13 cellular contexts compared by ENCODE assay signal in genomic region chr10:30445716-30446115, GRCh38. TPM values are rescaled to one million over a fixed set of nuclear protein-coding genes. Genes with fewer than 3 reads are reported as not detected.
DNase-seq lines count a peak whose midpoint lies in the region; ATAC-seq and TF ChIP-seq lines count a peak whose summit lies in the region.
"Had no signal": no experiment of that assay in that cellular context is flagged by ENCODE, and none has a peak within 500 bp of the region (broad histone marks: within the 10 kb centered on the region; RNA-seq: fewer than 3 reads in every experiment).

No MANE protein-coding gene starts in this region.

- H3K9me2 ChIP-seq in GM23338 (ENCODE audit: insufficient read depth), result no peaks in the 10 kb centered on the region

- CTCF ChIA-PET in CD8-positive, alpha-beta memory T cell (lab: Charles Lee), result interaction anchor here (1.1 kb wide), 2 partner anchors 17 to 88 kb away, joined by 3 to 4 read pairs; no protein-coding TSS in a partner anchor
- CTCF ChIA-PET in activated B cell treated with CpG ODN at 0.5 μM for 24 hours (lab: Charles Lee), result interaction anchor here (1.4 to 2.6 kb wide), 3 partner anchors 32 to 145 kb away, joined by 3 to 13 read pairs (median 6); no protein-coding TSS in a partner anchor

- H3F3A ChIP-seq in smooth muscle cell (ENCODE audit: low read depth), result peaks cover 9% of the 10 kb centered on the region
- H3F3A ChIP-seq in GM23338 (replicated peaks; ENCODE audit: low read depth), result no peaks in the 10 kb centered on the region

- ATAC-seq in activated B cell treated with CpG ODN at 0.5 μM for 24 hours (ENCODE audit: low read depth) (no peak), heart right ventricle (peak; percentile 28 to 79 (median 72)), GM23338 (no peak)

- TF ChIP-seq CTCF in activated B cell treated with CpG ODN at 0.5 μM for 24 hours (IDR thresholded peaks at IDR 0.05) (no peak), heart right ventricle (IDR thresholded peaks at IDR 0.05) (no peak), smooth muscle cell (IDR thresholded peaks at IDR 0.05; ENCODE audit: borderline replicate concordance, insufficient read depth, poor library complexity, severe bottlenecking) (no peak), GM23338 (conservative IDR thresholded peaks at IDR 0.05; ENCODE audit: low read depth in 2 of 2) (no peak)

- H3K27ac Mint-ChIP-seq in CD8-positive, alpha-beta memory T cell, result peak overlapping the region in 7 of 8 donors; percentile 30 to 89 (median 61)
- H3K27ac Mint-ChIP-seq in activated B cell treated with CpG ODN at 0.5 μM for 24 hours, result peak overlapping the region; percentile 41
- H3K27ac Mint-ChIP-seq in GM23338, result no peak overlapping the region

- no peaks in the 10 kb centered on the region for H3K27me3 Mint-ChIP-seq in CD8-positive, alpha-beta memory T cell
- H3K27me3 Mint-ChIP-seq in activated B cell treated with CpG ODN at 0.5 μM for 24 hours, result no peaks in the 10 kb centered on the region
- no peaks in the 10 kb centered on the region for H3K27me3 Mint-ChIP-seq in GM23338 (ENCODE audit: insufficient read depth, low read depth, poor library complexity)

- 40 to 41% methylated on average over 2 of the region's 2 CpGs for WGBS in heart right ventricle, 2 donors
- WGBS in smooth muscle cell (ENCODE audit: low lambda C conversion rate), result 9% methylated on average over 2 of the region's 2 CpGs

- DNase-seq in CD8-positive, alpha-beta memory T cell, result no peak
- DNase-seq in activated B cell treated with CpG ODN at 0.5 μM for 24 hours, result no peak
- no peak for DNase-seq in heart right ventricle
- DNase-seq in smooth muscle cell (lab: John Stamatoyannopoulos, UW; ENCODE audit: unreplicated experiment), result no peak
- DNase-seq in GM23338 (ENCODE audit: low spot score), result no peak
- no peak for DNase-seq in amygdala (lab: John Stamatoyannopoulos, UW)
- no peak for DNase-seq in KBM-7
- no peak for DNase-seq in NCI-H345 (lab: John Stamatoyannopoulos, UW)
- DNase-seq: activated CD4-positive, alpha-beta T cell treated with anti-CD3 and anti-CD28 coated beads for 1 hour; erythroblast; NCI-H2029; Peyer's patch; thyroid gland had no signal

- no peaks in the 10 kb centered on the region for H3K9me3 ChIP-seq in CD8-positive, alpha-beta memory T cell (ENCODE audit: low read length)
- H3K9me3 ChIP-seq in heart right ventricle (no peaks in the 10 kb centered on the region), smooth muscle cell (replicated peaks; ENCODE audit: low read depth) (no peaks in the 10 kb centered on the region)
- H3K9me3 ChIP-seq: Peyer's patch, thyroid gland had no signal

- intact Hi-C loops in activated B cell treated with CpG ODN at 0.5 μM for 24 hours (cut with micrococcal nuclease) (loop anchor here (1.0 to 2.0 kb wide), 2 partner anchors 8 to 43 kb away; no protein-coding TSS in a partner anchor), heart right ventricle (cut with DNase I) (no loop called here)

- H3K4me3 ChIP-seq in CD8-positive, alpha-beta memory T cell (ENCODE audit: low read length), result no peak overlapping the region
- H3K4me3 ChIP-seq in heart right ventricle (no peak overlapping the region), smooth muscle cell (no peak overlapping the region), GM23338 (no peak overlapping the region)
- H3K4me3 ChIP-seq: Peyer's patch, thyroid gland had no signal

- H3K4me1 ChIP-seq in CD8-positive, alpha-beta memory T cell (ENCODE audit: insufficient read depth, low read length), result no peaks in the 10 kb centered on the region
- H3K4me1 ChIP-seq in heart right ventricle (peaks cover 0 to 77% (median 23%) of the 10 kb centered on the region in 9 donors), smooth muscle cell (ENCODE audit: low read depth) (no peaks in the 10 kb centered on the region), GM23338 (ENCODE audit: insufficient read depth) (no peaks in the 10 kb centered on the region)

- peak overlapping the region; percentile 19 for H3K4me2 ChIP-seq in smooth muscle cell
- no peak overlapping the region for H3K4me2 ChIP-seq in GM23338

- no peaks in the 10 kb centered on the region for H3K27me3 ChIP-seq in CD8-positive, alpha-beta memory T cell (ENCODE audit: insufficient read depth, low read length, poor library complexity, severe bottlenecking)
- H3K27me3 ChIP-seq in heart right ventricle (no peaks in the 10 kb centered on the region), smooth muscle cell (ENCODE audit: low read depth) (no peaks in the 10 kb centered on the region), GM23338 (ENCODE audit: insufficient read depth) (no peaks in the 10 kb centered on the region)
- H3K27me3 ChIP-seq: Peyer's patch, thyroid gland had no signal

- H3K4me3 Mint-ChIP-seq in CD8-positive, alpha-beta memory T cell, result peak overlapping the region in 1 of 7 donors; percentile 3
- H3K4me3 Mint-ChIP-seq in activated B cell treated with CpG ODN at 0.5 μM for 24 hours (no peak overlapping the region), GM23338 (no peak overlapping the region)

- peaks cover 17 to 74% (median 17%) of the 10 kb centered on the region in 3 donors for H3K36me3 Mint-ChIP-seq in CD8-positive, alpha-beta memory T cell
- H3K36me3 Mint-ChIP-seq in activated B cell treated with CpG ODN at 0.5 μM for 24 hours (ENCODE audit: low read depth) (peaks cover 89% of the 10 kb centered on the region), GM23338 (ENCODE audit: low read depth) (peaks cover 18% of the 10 kb centered on the region)

- POLR2A ChIA-PET in CD8-positive, alpha-beta memory T cell (lab: Charles Lee), result no interaction called here
- POLR2A ChIA-PET in activated B cell treated with CpG ODN at 0.5 μM for 24 hours (lab: Charles Lee), result interaction anchor here (1.9 to 3.6 kb wide), 4 partner anchors 8 to 88 kb away, joined by 7 to 22 read pairs (median 12); partner anchors contain the start of gene MAP3K8

- H3K27ac ChIP-seq in CD8-positive, alpha-beta memory T cell (ENCODE audit: low read depth, low read length), result no peak overlapping the region
- H3K27ac ChIP-seq in heart right ventricle (peak overlapping the region in 9 of 10 donors; percentile 1 to 72 (median 29)), smooth muscle cell (ENCODE audit: low read depth) (peak overlapping the region; percentile 60), GM23338 (ENCODE audit: low read depth) (no peak overlapping the region)

- H3K9me3 Mint-ChIP-seq in CD8-positive, alpha-beta memory T cell, result no peaks in the 10 kb centered on the region
- H3K9me3 Mint-ChIP-seq in activated B cell treated with CpG ODN at 0.5 μM for 24 hours, result no peaks in the 10 kb centered on the region
- no peaks in the 10 kb centered on the region for H3K9me3 Mint-ChIP-seq in GM23338

- in situ Hi-C loops in KBM-7 (cut with MboI; ENCODE audit: low pct_unique_long_range_greater_than_20kb, low sequenced_read_pairs), result no loop called here

- peaks cover 42% of the 10 kb centered on the region for H4K20me1 ChIP-seq in smooth muscle cell (ENCODE audit: low read depth)
- no peaks in the 10 kb centered on the region for H4K20me1 ChIP-seq in GM23338 (replicated peaks; ENCODE audit: insufficient read depth)

- H3K79me2 ChIP-seq in smooth muscle cell (ENCODE audit: low read depth), result peaks cover 15% of the 10 kb centered on the region
- H3K79me2 ChIP-seq in GM23338 (replicated peaks; ENCODE audit: insufficient read depth), result no peaks in the 10 kb centered on the region

- H2AFZ ChIP-seq in smooth muscle cell (ENCODE audit: low read depth) (no peak overlapping the region), GM23338 (no peak overlapping the region)

- H3K9ac ChIP-seq in smooth muscle cell (ENCODE audit: low read depth), result no peak overlapping the region

- H3K36me3 ChIP-seq in CD8-positive, alpha-beta memory T cell (ENCODE audit: insufficient read depth, low read length), result peaks cover 10% of the 10 kb centered on the region
- H3K36me3 ChIP-seq in heart right ventricle, result peaks cover 0 to 88% (median 19%) of the 10 kb centered on the region in 9 donors
- peaks cover 12% of the 10 kb centered on the region for H3K36me3 ChIP-seq in smooth muscle cell (ENCODE audit: low read depth)
- H3K36me3 ChIP-seq in GM23338 (ENCODE audit: insufficient read depth), result peaks cover 6% of the 10 kb centered on the region; the same call in 1 of the 2 replicates

- H3K4me1 Mint-ChIP-seq in CD8-positive, alpha-beta memory T cell, result peaks cover 37 to 75% (median 61%) of the 10 kb centered on the region in 3 donors
- H3K4me1 Mint-ChIP-seq in activated B cell treated with CpG ODN at 0.5 μM for 24 hours (peaks cover 71% of the 10 kb centered on the region), GM23338 (no peaks in the 10 kb centered on the region)

TF ChIP-seq in GM23338, 12 proteins besides CTCF, POLR2A, EP300 and RAD21 (continues in another document):
- no peak for TF ChIP-seq EZH2phosphoT487 (IDR thresholded peaks at IDR 0.05; ENCODE audit: unreplicated experiment)
- TF ChIP-seq, protein P1, sequence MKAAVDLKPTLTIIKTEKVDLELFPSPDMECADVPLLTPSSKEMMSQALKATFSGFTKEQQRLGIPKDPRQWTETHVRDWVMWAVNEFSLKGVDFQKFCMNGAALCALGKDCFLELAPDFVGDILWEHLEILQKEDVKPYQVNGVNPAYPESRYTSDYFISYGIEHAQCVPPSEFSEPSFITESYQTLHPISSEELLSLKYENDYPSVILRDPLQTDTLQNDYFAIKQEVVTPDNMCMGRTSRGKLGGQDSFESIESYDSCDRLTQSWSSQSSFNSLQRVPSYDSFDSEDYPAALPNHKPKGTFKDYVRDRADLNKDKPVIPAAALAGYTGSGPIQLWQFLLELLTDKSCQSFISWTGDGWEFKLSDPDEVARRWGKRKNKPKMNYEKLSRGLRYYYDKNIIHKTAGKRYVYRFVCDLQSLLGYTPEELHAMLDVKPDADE (IDR thresholded peaks at IDR 0.05), result no peak
- TF ChIP-seq ZNF331 (CRISPR knock-in tag; IDR thresholded peaks at IDR 0.05; ENCODE audit: low read depth), result no peak
- TF ChIP-seq CREB1 (CRISPR knock-in tag; IDR thresholded peaks at IDR 0.05; ENCODE audit: low read depth), result no peak
- TF ChIP-seq ZNF114 (CRISPR knock-in tag; IDR thresholded peaks at IDR 0.05), result no peak

RNA-seq across cellular contexts. Expression of gene MAP3K8, which starts 11.7 kb away (rescaled TPM):
- total RNA-seq in CD8-positive, alpha-beta memory T cell, result 10 to 100 TPM; 40.3 to 42.6 TPM
- 16.4 TPM for polyA plus RNA-seq in CD8-positive, alpha-beta memory T cell
- 141 and 160 TPM in 2 replicates for total RNA-seq in activated B cell treated with CpG ODN at 0.5 μM for 24 hours
- 10 to 100 TPM in 3 of 10 donors, 1 to 10 TPM in 7; 2.7 to 19.2 (median 6.9) TPM for total RNA-seq in heart right ventricle
- polyA plus RNA-seq in heart right ventricle, result 10 to 100 TPM in 1 of 2 donors, 1 to 10 TPM in 1; 3.8 to 14.0 TPM
- 10.4 and 23.5 TPM in 2 replicates for total RNA-seq in smooth muscle cell
- polyA plus RNA-seq in smooth muscle cell, result 18.5 and 19.3 TPM in 2 replicates
- total RNA-seq in GM23338 (2014; rRNA removed; shearing (Covaris generic)), result 3.5 and 6.1 TPM in 2 replicates
- 4.7 and 5.0 TPM in 2 replicates for polyA plus RNA-seq in GM23338 (2016; fragmentation: Nextera tagmentation; extraction: Ambion mirVana)

Comparison
In these comparisons a context has a peak if more than half of its experiments do, and no peak if none do; other contexts are left out.
1. H3K27ac ChIP-seq: peak in heart right ventricle (9 of 10) and smooth muscle cell (single experiment); none in CD8-positive, alpha-beta memory T cell (single experiment) and GM23338 (single experiment).
2. ATAC-seq: peak in heart right ventricle (8 of 8); none in activated B cell treated with CpG ODN at 0.5 μM for 24 hours (single experiment) and GM23338 (single experiment).